ENCODE assay signal across 8 cellular contexts in genomic region chr6:82363368-82364086, GRCh38. TPM values are rescaled to one million over a fixed set of nuclear protein-coding genes. Genes with fewer than 3 reads are reported as not detected.
A peak's percentile ranks its signal among the peaks of the same experiment; 100 is the strongest.
DNase-seq lines count a peak whose midpoint lies in the region; ATAC-seq and TF ChIP-seq lines count a peak whose summit lies in the region.

Gene TPBG, plus strand, starts transcription at chr6:82363817. Its CDS starts 1,145 bp downstream, at chr6:82364962.

- no peaks in the 10 kb centered on the region for H3K36me3 Mint-ChIP-seq in activated T-cell treated with anti-CD3 and anti-CD28 coated beads, Interleukin-2, amount 50 U/mL, for 72 hours (ENCODE audit: insufficient read depth in 2 of 2)
- peaks cover 5% of the 10 kb centered on the region for H3K36me3 Mint-ChIP-seq in natural killer cell treated with Interleukin-12 subunit alpha and Interleukin-12 subunit beta and Interleukin-15 and Interleukin-18, amount 100 ng/mL, for 72 hours

- no peaks in the 10 kb centered on the region; the same call in 1 of the 2 replicates for H3K36me3 ChIP-seq in GM06990 (ENCODE audit: control insufficient read depth, insufficient read depth, low read length)

- no peaks in the 10 kb centered on the region for H3K27me3 ChIP-seq in GM06990 (replicated peaks; ENCODE audit: control insufficient read depth, insufficient read depth, low read length)

- H3K27ac Mint-ChIP-seq in activated T-cell treated with anti-CD3 and anti-CD28 coated beads, Interleukin-2, amount 50 U/mL, for 72 hours = no peak within 1 kb of the TSS
- no peak within 1 kb of the TSS for H3K27ac Mint-ChIP-seq in natural killer cell treated with Interleukin-12 subunit alpha and Interleukin-12 subunit beta and Interleukin-15 and Interleukin-18, amount 100 ng/mL, for 72 hours

- peak; percentile 34 for TF ChIP-seq CTCF in GM06990 (IDR thresholded peaks at IDR 0.05; ENCODE audit: insufficient read depth, low read length, poor library complexity, severe bottlenecking)

- peaks cover 66% of the 10 kb centered on the region for H3K27me3 Mint-ChIP-seq in activated T-cell treated with anti-CD3 and anti-CD28 coated beads, Interleukin-2, amount 50 U/mL, for 72 hours (ENCODE audit: low read depth)
- peaks cover 42 to 64% of the 10 kb centered on the region in 2 donors for H3K27me3 Mint-ChIP-seq in natural killer cell treated with Interleukin-12 subunit alpha and Interleukin-12 subunit beta and Interleukin-15 and Interleukin-18, amount 100 ng/mL, for 72 hours

- peak within 1 kb of the TSS; percentile 81 for H3K4me3 ChIP-seq in GM06990 (replicated peaks; ENCODE audit: low read depth, low read length)

- peaks cover 20% of the 10 kb centered on the region for H3K4me1 Mint-ChIP-seq in activated T-cell treated with anti-CD3 and anti-CD28 coated beads, Interleukin-2, amount 50 U/mL, for 72 hours (ENCODE audit: low read depth)
- peaks cover 7 to 14% of the 10 kb centered on the region in 2 donors for H3K4me1 Mint-ChIP-seq in natural killer cell treated with Interleukin-12 subunit alpha and Interleukin-12 subunit beta and Interleukin-15 and Interleukin-18, amount 100 ng/mL, for 72 hours (ENCODE audit: low read depth in 2 of 2)

- peak within 1 kb of the TSS; percentile 87 to 91 for H3K4me3 Mint-ChIP-seq in activated T-cell treated with anti-CD3 and anti-CD28 coated beads, Interleukin-2, amount 50 U/mL, for 72 hours
- peak within 1 kb of the TSS; percentile 70 for H3K4me3 Mint-ChIP-seq in natural killer cell treated with Interleukin-12 subunit alpha and Interleukin-12 subunit beta and Interleukin-15 and Interleukin-18, amount 100 ng/mL, for 72 hours

- DNase-seq in GM06990 (ENCODE audit: extremely low read depth, insufficient read length) (peak; percentile 69), GOT3 (lab: John Stamatoyannopoulos, UW) (peak; percentile 9), NCI-H1930 (lab: John Stamatoyannopoulos, UW) (peak; percentile 30 to 32), fibroblast of the conjunctiva (ENCODE audit: low read depth) (peak; percentile 52), globus pallidus (ENCODE audit: low spot score) (no peak), GM19240 (ENCODE audit: insufficient read length, low spot score) (no peak)
- peak; percentile 5 to 19 for DNase-seq in activated T-cell treated with anti-CD3 and anti-CD28 coated beads, Interleukin-2, amount 50 U/mL, for 72 hours
- no peak for DNase-seq in natural killer cell treated with Interleukin-12 subunit alpha and Interleukin-12 subunit beta and Interleukin-15 and Interleukin-18, amount 100 ng/mL, for 72 hours (ENCODE audit: low spot score)

- peak; percentile 61 to 72 for ATAC-seq in activated T-cell treated with anti-CD3 and anti-CD28 coated beads, Interleukin-2, amount 50 U/mL, for 72 hours (replicated peaks in 1 of 2)
- ATAC-seq in natural killer cell treated with Interleukin-12 subunit alpha and Interleukin-12 subunit beta and Interleukin-15 and Interleukin-18, amount 100 ng/mL, for 72 hours = peak in 1 of 2 donors; percentile 16

- no peaks in the 10 kb centered on the region for H3K9me3 Mint-ChIP-seq in activated T-cell treated with anti-CD3 and anti-CD28 coated beads, Interleukin-2, amount 50 U/mL, for 72 hours
- no peaks in the 10 kb centered on the region for H3K9me3 Mint-ChIP-seq in natural killer cell treated with Interleukin-12 subunit alpha and Interleukin-12 subunit beta and Interleukin-15 and Interleukin-18, amount 100 ng/mL, for 72 hours

RNA-seq across cellular contexts. Expression of gene TPBG, which starts in this region (rescaled TPM):
- total RNA-seq in activated T-cell treated with anti-CD3 and anti-CD28 coated beads, Interleukin-2, amount 50 U/mL, for 72 hours = under 1 TPM; 0.07 to 0.56 TPM
- under 1 TPM in 1 of 2 donors, not detected in 1; 0.07 TPM for total RNA-seq in natural killer cell treated with Interleukin-12 subunit alpha and Interleukin-12 subunit beta and Interleukin-15 and Interleukin-18, amount 100 ng/mL, for 72 hours

Comparison
In these comparisons a context has a peak if more than half of its experiments do, and no peak if none do; other contexts are left out.
1. Peak in DNase-seq and ATAC-seq in activated T-cell treated with anti-CD3 and anti-CD28 coated beads, Interleukin-2, amount 50 U/mL, for 72 hours; RNA of the gene not detected or under 1 TPM.
2. DNase-seq: peak in GM06990 (single experiment), GOT3 (single experiment), NCI-H1930 (2 of 2) and fibroblast of the conjunctiva (single experiment); none in natural killer cell treated with Interleukin-12 subunit alpha and Interleukin-12 subunit beta and Interleukin-15 and Interleukin-18, amount 100 ng/mL, for 72 hours (single experiment), globus pallidus (single experiment) and GM19240 (single experiment).